In genomic region chr6:31125162-31125561, GRCh38 we compare ENCODE assay signal across 16 cellular contexts. TPM values are rescaled to one million over a fixed set of nuclear protein-coding genes. Genes with fewer than 3 reads are reported as not detected.
DNase-seq lines count a peak whose midpoint lies in the region; ATAC-seq, FAIRE-seq and TF ChIP-seq lines count a peak whose summit lies in the region.
"Had no signal": no experiment of that assay in that cellular context is flagged by ENCODE, and none has a peak within 500 bp of the region (broad histone marks: within the 10 kb centered on the region; RNA-seq: fewer than 3 reads in every experiment).

No MANE protein-coding gene starts in this region.

- ATAC-seq in HG03196 (IDR thresholded peaks at IDR 0.05; ENCODE audit: unreplicated experiment): no peak
- ATAC-seq: HepG2 had no signal

- no peaks in the 10 kb centered on the region for H3K9me3 ChIP-seq in mammary epithelial cell (replicated peaks; ENCODE audit: insufficient read depth, low read length)
- H3K9me3 ChIP-seq in keratinocyte (ENCODE audit: control insufficient read depth, low read depth, low read length): no peaks in the 10 kb centered on the region
- H3K9me3 ChIP-seq in thyroid gland: no peaks in the 10 kb centered on the region

- H3K4me2 ChIP-seq in mammary epithelial cell (ENCODE audit: insufficient read depth, low read depth, low read length) (peak overlapping the region; percentile 43), keratinocyte (ENCODE audit: control insufficient read depth, extremely low read depth, insufficient read depth, low read depth, low read length) (peak overlapping the region; percentile 63)

- H3K27ac ChIP-seq in mammary epithelial cell (ENCODE audit: insufficient read depth, low read depth, low read length) (peak overlapping the region; percentile 90), keratinocyte (ENCODE audit: control insufficient read depth, insufficient read depth, low read length) (peak overlapping the region; percentile 34), thyroid gland (peak overlapping the region; percentile 33 to 63 (median 52))
- H3K27ac ChIP-seq: SK-N-MC had no signal

- no peaks in the 10 kb centered on the region for H3K36me3 ChIP-seq in mammary epithelial cell (ENCODE audit: insufficient read depth, low read length)
- H3K36me3 ChIP-seq in keratinocyte (ENCODE audit: control insufficient read depth in 2 of 2, extremely low read depth in 1 of 2, insufficient read depth in 2 of 2, low read length in 2 of 2): peaks cover 5 to 8% of the 10 kb centered on the region in 2 experiments
- H3K36me3 ChIP-seq in thyroid gland: no peaks in the 10 kb centered on the region

- no peak for TF ChIP-seq POLR2A in thyroid gland (IDR thresholded peaks at IDR 0.05)

- H3K79me2 ChIP-seq in mammary epithelial cell (ENCODE audit: insufficient read depth, low read length): no peaks in the 10 kb centered on the region
- H3K79me2 ChIP-seq in keratinocyte (ENCODE audit: control insufficient read depth, insufficient read depth, low read length): no peaks in the 10 kb centered on the region

- DNase-seq in NCI-H146 (lab: John Stamatoyannopoulos, UW) (peak; percentile 7), NCI-H146 treated with DMSO at 0.1 percent for 48 hours (lab: John Stamatoyannopoulos, UW; ENCODE audit: unreplicated experiment) (no peak), mammary epithelial cell (peak; percentile 95), keratinocyte (ENCODE audit: low read depth, low spot score) (peak; percentile 73), thyroid gland (peak; percentile 82 to 91), mesenteric fat pad (ENCODE audit: low spot score) (no peak), germinal center (ENCODE audit: low spot score) (no peak)
- DNase-seq: activated CD4-positive, alpha-beta T cell treated with anti-CD3 and anti-CD28 coated beads for 48 hours; NCI-H446 had no signal

- dilution Hi-C loops in mammary epithelial cell (cut with HindIII; ENCODE audit: low sequenced_read_pairs) (no loop called here), keratinocyte (cut with MboI; ENCODE audit: extremely low pct_ligation_motif_present, low sequenced_read_pairs) (no loop called here)

- H3K27me3 ChIP-seq in mammary epithelial cell (ENCODE audit: insufficient read depth, low read length) (no peaks in the 10 kb centered on the region), keratinocyte (ENCODE audit: control insufficient read depth, extremely low read depth, insufficient read depth, low read length) (no peaks in the 10 kb centered on the region), thyroid gland (no peaks in the 10 kb centered on the region)

- no peaks in the 10 kb centered on the region for H4K20me1 ChIP-seq in mammary epithelial cell (ENCODE audit: insufficient read depth, low read length)
- no peaks in the 10 kb centered on the region for H4K20me1 ChIP-seq in keratinocyte (ENCODE audit: control insufficient read depth, extremely low read depth, insufficient read depth, low read length)

- WGBS in mammary epithelial cell (ENCODE audit: low coverage, missing lambda C conversion rate): 0% methylated on average over 6 of the region's 8 CpGs
- 33 to 43% methylated on average over 8 of the region's 8 CpGs for WGBS in thyroid gland, 2 donors

- intact Hi-C loops in mammary epithelial cell (cut with micrococcal nuclease) (loop anchor here (5.0 kb wide), 1 partner anchor 393 kb away; no protein-coding TSS in a partner anchor), thyroid gland (cut with DNase I) (no loop called here)

- H2AFZ ChIP-seq in mammary epithelial cell (ENCODE audit: low read depth, low read length) (peak overlapping the region; percentile 34), keratinocyte (ENCODE audit: control insufficient read depth, low read length) (no peak overlapping the region)

- TF ChIP-seq CTCF in mammary epithelial cell (conservative IDR thresholded peaks at IDR 0.05 in 1 of 2, IDR thresholded peaks at IDR 0.05 in 1 of 2; ENCODE audit: extremely low read depth in 1 of 2, insufficient read depth in 1 of 2, low read depth in 1 of 2, low read length in 2 of 2) (no peak), keratinocyte (optimal IDR thresholded peaks at IDR 0.05 in 1 of 3, IDR thresholded peaks at IDR 0.05 in 1 of 3, conservative IDR thresholded peaks at IDR 0.05 in 1 of 3; ENCODE audit: extremely low read depth in 1 of 3, insufficient read depth in 2 of 3, low read length in 3 of 3) (no peak), thyroid gland (IDR thresholded peaks at IDR 0.05) (no peak)

- in situ Hi-C loops in mammary epithelial cell (cut with MboI; ENCODE audit: low sequenced_read_pairs in 2 of 2): no loop called here

- H3K4me1 ChIP-seq in mammary epithelial cell (ENCODE audit: insufficient read depth, low read length) (peaks cover 56% of the 10 kb centered on the region), keratinocyte (ENCODE audit: control insufficient read depth, extremely low read depth, insufficient read depth, low read length) (peaks cover 36% of the 10 kb centered on the region), thyroid gland (peaks cover 11 to 46% of the 10 kb centered on the region in 2 donors)

- H3K9ac ChIP-seq in mammary epithelial cell (ENCODE audit: insufficient read depth, low read length) (peak overlapping the region; percentile 56), keratinocyte (ENCODE audit: control insufficient read depth, extremely low read depth, insufficient read depth, low read length) (peak overlapping the region; percentile 63)

- BruUV-seq in mammary epithelial cell (replicated peaks; lab: Mats Ljungman, UMichigan): no TSS peak

- CTCF ChIA-PET in mammary epithelial cell (lab: Charles Lee; ENCODE audit: low non-redundant PET): interaction anchor here (1.2 kb wide), 1 partner anchor 38 kb away, joined by 4 read pairs; no protein-coding TSS in a partner anchor

- peak; percentile 90 for FAIRE-seq in keratinocyte (lab: Jason Lieb, UNC)
- FAIRE-seq: A204.1, HepG2 had no signal

- H3K9me1 ChIP-seq in keratinocyte (ENCODE audit: control insufficient read depth, extremely low read depth, insufficient read depth, low read length): no peaks in the 10 kb centered on the region

- no peak overlapping the region for H3K4me3 ChIP-seq in mammary epithelial cell (replicated peaks in 1 of 3; ENCODE audit: insufficient read depth in 1 of 3, low read depth in 2 of 3, low read length in 3 of 3)
- peak overlapping the region in 1 of 3 experiments; percentile 38 for H3K4me3 ChIP-seq in keratinocyte (ENCODE audit: control insufficient read depth in 2 of 3, extremely low read depth in 1 of 3, insufficient read depth in 2 of 3, low read depth in 1 of 3, low read length in 3 of 3)
- no peak overlapping the region for H3K4me3 ChIP-seq in thyroid gland (replicated peaks in 1 of 3)
- H3K4me3 ChIP-seq: SK-N-MC had no signal

RNA-seq across cellular contexts. Expression of gene CDSN, which starts 4.9 kb away (rescaled TPM):
- 1 to 10 TPM in 1 of 2 donors, under 1 TPM in 1; 0.80 to 1.2 TPM for total RNA-seq in mammary epithelial cell
- polyA plus RNA-seq in mammary epithelial cell: 2.8 TPM
- 4.7 TPM for polyA minus RNA-seq in mammary epithelial cell
- polyA plus RNA-seq in keratinocyte: 4.0 to 8.3 TPM (median 5.0 TPM) in 3 replicates
- polyA plus RNA-seq in keratinocyte (2011; ENCODE audit: low read depth): 128 TPM
- 3.6 and 7.7 TPM in 2 replicates for polyA plus RNA-seq in keratinocyte (2011; cell fraction: cytosol; rRNA removed)
- 22.1 and 37.1 TPM in 2 replicates for polyA plus RNA-seq in keratinocyte (2011; cell fraction: nucleus; rRNA removed)
- 10.7 and 646 TPM in 2 replicates for polyA plus RNA-seq in keratinocyte (2012; ENCODE audit: low replicate concordance)
- 4.0 to 15.3 TPM (median 5.6 TPM) in 3 replicates for polyA minus RNA-seq in keratinocyte
- 7.5 TPM for polyA minus RNA-seq in keratinocyte (2011; cell fraction: cytosol; rRNA and poly(A)+ RNA removed)
- polyA minus RNA-seq in keratinocyte (2011; cell fraction: nucleus; rRNA and poly(A)+ RNA removed): 21.0 and 31.2 TPM in 2 replicates
- total RNA-seq in thyroid gland: under 1 TPM in 1 of 4 donors, not detected in 3; 0.34 TPM
- not detected for total RNA-seq in mesenteric fat pad
- total RNA-seq: activated T-helper 2 cell treated with anti-CD3 and anti-CD28 coated beads, Interferon-gamma antibody, Interleukin-2, Interleukin-4, amounts not matched to agents 10 μg/mL and 5 μg/mL and 100 μg/mL, durations not matched to agents 14 hours and 24 hours and 36 hours; cerebellum; glomerular endothelial cell; HepG2 had no signal
- polyA plus RNA-seq: HepG2 had no signal

RNA-seq across cellular contexts. Expression of gene PSORS1C1, which starts 10.6 kb away (rescaled TPM):
- total RNA-seq in mammary epithelial cell (10 to 100 TPM in 1 of 2 donors, 1 to 10 TPM in 1; 3.7 to 19.6 TPM), thyroid gland (1 to 10 TPM; 1.6 to 3.8 (median 2.4) TPM), mesenteric fat pad (0.45 TPM)
- polyA plus RNA-seq in mammary epithelial cell (3.3 TPM), keratinocyte (3.6 to 9.4 TPM (median 5.7 TPM) in 3 replicates)
- polyA minus RNA-seq in mammary epithelial cell (6.3 TPM), keratinocyte (7.4 to 41.0 TPM (median 10.7 TPM) in 3 replicates)
- polyA plus RNA-seq in keratinocyte (2011; ENCODE audit: low read depth): 14.3 TPM
- polyA plus RNA-seq in keratinocyte (2011; cell fraction: cytosol; rRNA removed): 6.9 and 9.2 TPM in 2 replicates
- 15.8 and 28.1 TPM in 2 replicates for polyA plus RNA-seq in keratinocyte (2011; cell fraction: nucleus; rRNA removed)
- polyA plus RNA-seq in keratinocyte (2012; ENCODE audit: low replicate concordance): 6.0 and 34.2 TPM in 2 replicates
- not detected for polyA minus RNA-seq in keratinocyte (2011; cell fraction: cytosol; rRNA and poly(A)+ RNA removed)
- 6.0 and 6.8 TPM in 2 replicates for polyA minus RNA-seq in keratinocyte (2011; cell fraction: nucleus; rRNA and poly(A)+ RNA removed)
- total RNA-seq: activated T-helper 2 cell treated with anti-CD3 and anti-CD28 coated beads, Interferon-gamma antibody, Interleukin-2, Interleukin-4, amounts not matched to agents 10 μg/mL and 5 μg/mL and 100 μg/mL, durations not matched to agents 14 hours and 24 hours and 36 hours; cerebellum had no signal

RNA-seq across cellular contexts. Expression of gene C6orf15, which starts 12.8 kb away (rescaled TPM):
- total RNA-seq in mammary epithelial cell: 1 to 10 TPM in 1 of 2 donors, not detected in 1; 9.3 TPM
- 0.24 TPM for polyA plus RNA-seq in mammary epithelial cell
- not detected for polyA minus RNA-seq in mammary epithelial cell
- polyA plus RNA-seq in keratinocyte: 0.08 to 0.35 TPM (median 0.30 TPM) in 3 replicates
- polyA plus RNA-seq in keratinocyte (2011; ENCODE audit: low read depth): 3.8 TPM
- 0.36 and 0.79 TPM in 2 replicates for polyA plus RNA-seq in keratinocyte (2011; cell fraction: cytosol; rRNA removed)
- polyA plus RNA-seq in keratinocyte (2011; cell fraction: nucleus; rRNA removed): 1.1 and 1.9 TPM in 2 replicates
- 0.39 and 17.1 TPM in 2 replicates for polyA plus RNA-seq in keratinocyte (2012; ENCODE audit: low replicate concordance)
- polyA minus RNA-seq in keratinocyte: not detected in 3 replicates
- polyA minus RNA-seq in keratinocyte (2011; cell fraction: cytosol; rRNA and poly(A)+ RNA removed): not detected
- polyA minus RNA-seq in keratinocyte (2011; cell fraction: nucleus; rRNA and poly(A)+ RNA removed): 1.2 TPM in 1 of 2 replicates, not detected in the other
- not detected for total RNA-seq in thyroid gland
- not detected for total RNA-seq in mesenteric fat pad
- total RNA-seq: activated T-helper 2 cell treated with anti-CD3 and anti-CD28 coated beads, Interferon-gamma antibody, Interleukin-2, Interleukin-4, amounts not matched to agents 10 μg/mL and 5 μg/mL and 100 μg/mL, durations not matched to agents 14 hours and 24 hours and 36 hours; cerebellum; glomerular endothelial cell; HepG2 had no signal
- polyA plus RNA-seq: HepG2 had no signal

RNA-seq across cellular contexts. Expression of gene PSORS1C2, which starts 13.7 kb away (rescaled TPM):
- not detected for total RNA-seq in mammary epithelial cell
- polyA plus RNA-seq in mammary epithelial cell: not detected
- polyA minus RNA-seq in mammary epithelial cell: not detected
- polyA plus RNA-seq in keratinocyte: not detected in 3 replicates
- 1.9 TPM for polyA plus RNA-seq in keratinocyte (2011; ENCODE audit: low read depth)
- polyA plus RNA-seq in keratinocyte (2011; cell fraction: cytosol; rRNA removed): not detected in 2 replicates
- 0.12 TPM in 1 of 2 replicates, not detected in the other for polyA plus RNA-seq in keratinocyte (2011; cell fraction: nucleus; rRNA removed)
- polyA plus RNA-seq in keratinocyte (2012; ENCODE audit: low replicate concordance): 0.31 and 15.8 TPM in 2 replicates
- not detected in 3 replicates for polyA minus RNA-seq in keratinocyte
- polyA minus RNA-seq in keratinocyte (2011; cell fraction: cytosol; rRNA and poly(A)+ RNA removed): not detected
- not detected in 2 replicates for polyA minus RNA-seq in keratinocyte (2011; cell fraction: nucleus; rRNA and poly(A)+ RNA removed)
- total RNA-seq in thyroid gland: not detected
- total RNA-seq in mesenteric fat pad: not detected
- total RNA-seq: activated T-helper 2 cell treated with anti-CD3 and anti-CD28 coated beads, Interferon-gamma antibody, Interleukin-2, Interleukin-4, amounts not matched to agents 10 μg/mL and 5 μg/mL and 100 μg/mL, durations not matched to agents 14 hours and 24 hours and 36 hours; cerebellum; glomerular endothelial cell; HepG2 had no signal
- polyA plus RNA-seq: HepG2 had no signal

RNA-seq across cellular contexts. Expression of gene CCHCR1, which starts 32.4 kb away (rescaled TPM):
- total RNA-seq in mammary epithelial cell (10 to 100 TPM; 12.8 to 24.0 TPM), thyroid gland (10 to 100 TPM; 15.8 to 20.0 (median 17.0) TPM), mesenteric fat pad (8.4 TPM)
- polyA plus RNA-seq in mammary epithelial cell (15.0 TPM), keratinocyte (7.0 to 8.4 TPM (median 7.5 TPM) in 3 replicates)
- polyA minus RNA-seq in mammary epithelial cell (15.7 TPM), keratinocyte (6.0 to 9.9 TPM (median 7.1 TPM) in 3 replicates)
- polyA plus RNA-seq in keratinocyte (2011; ENCODE audit: low read depth): 6.8 TPM
- polyA plus RNA-seq in keratinocyte (2011; cell fraction: cytosol; rRNA removed): 2.7 and 4.5 TPM in 2 replicates
- polyA plus RNA-seq in keratinocyte (2011; cell fraction: nucleus; rRNA removed): 11.5 and 15.2 TPM in 2 replicates
- 6.0 and 9.9 TPM in 2 replicates for polyA plus RNA-seq in keratinocyte (2012; ENCODE audit: low replicate concordance)
- polyA minus RNA-seq in keratinocyte (2011; cell fraction: cytosol; rRNA and poly(A)+ RNA removed): 7.1 TPM
- 5.0 and 6.3 TPM in 2 replicates for polyA minus RNA-seq in keratinocyte (2011; cell fraction: nucleus; rRNA and poly(A)+ RNA removed)

Comparison
In these comparisons a context has a peak if more than half of its experiments do, and no peak if none do; other contexts are left out.
1. DNase-seq: peak in NCI-H146 (single experiment), mammary epithelial cell (single experiment), keratinocyte (single experiment) and thyroid gland (2 of 2); none in NCI-H146 treated with DMSO at 0.1 percent for 48 hours (single experiment), mesenteric fat pad (single experiment) and germinal center (single experiment).
2. H3K27ac ChIP-seq: peak in every context shown above with its lines; median percentile 90 in mammary epithelial cell; 52 in thyroid gland; 34 in keratinocyte.